In genomic region chr6:87396595-87397392, GRCh38 we compare ENCODE assay signal across 15 cellular contexts. TPM values are rescaled to one million over a fixed set of nuclear protein-coding genes. Genes with fewer than 3 reads are reported as not detected.
A peak's percentile ranks its signal among the peaks of the same experiment; 100 is the strongest.
DNase-seq lines count a peak whose midpoint lies in the region; ATAC-seq and TF ChIP-seq lines count a peak whose summit lies in the region.
"Had no signal": no experiment of that assay in that cellular context is flagged by ENCODE, and none has a peak within 500 bp of the region (broad histone marks: within the 10 kb centered on the region; RNA-seq: fewer than 3 reads in every experiment).

No MANE protein-coding gene starts in this region.

- TF ChIP-seq CTCF in DOHH2 (IDR thresholded peaks at IDR 0.05; ENCODE audit: low read depth, low read length, poor library complexity, severe bottlenecking): peak; percentile 20
- TF ChIP-seq CTCF in GM20000 (IDR thresholded peaks at IDR 0.05; ENCODE audit: extremely low read depth, missing control alignments): no peak
- TF ChIP-seq CTCF in CD8-positive, alpha-beta T cell (IDR thresholded peaks at IDR 0.05): no peak
- no peak for TF ChIP-seq CTCF in osteoblast (IDR thresholded peaks at IDR 0.05; ENCODE audit: extremely low read depth, low read depth, low read length)

- no peaks in the 10 kb centered on the region for H3K27me3 ChIP-seq in DOHH2 (ENCODE audit: control insufficient read depth, low read length)
- H3K27me3 ChIP-seq in CD8-positive, alpha-beta T cell (ENCODE audit: insufficient read depth, low read length): no peaks in the 10 kb centered on the region
- H3K27me3 ChIP-seq in CD8-positive, alpha-beta memory T cell (ENCODE audit: insufficient read depth, low read length, poor library complexity, severe bottlenecking): no peaks in the 10 kb centered on the region
- no peaks in the 10 kb centered on the region for H3K27me3 ChIP-seq in osteoblast (ENCODE audit: insufficient read depth, low read length)
- H3K27me3 ChIP-seq: adrenal gland, BLaER1, esophagus muscularis mucosa, transverse colon had no signal

- H3K27ac ChIP-seq in DOHH2 (ENCODE audit: low read depth, low read length) (no peak overlapping the region), osteoblast (ENCODE audit: low read depth, low read length) (no peak overlapping the region)
- no peak overlapping the region for H3K27ac ChIP-seq in CD8-positive, alpha-beta T cell (ENCODE audit: low read depth, low read length)
- H3K27ac ChIP-seq in CD8-positive, alpha-beta memory T cell (ENCODE audit: low read depth, low read length): no peak overlapping the region
- H3K27ac ChIP-seq: adrenal gland, BLaER1, esophagus muscularis mucosa, transverse colon, VCaP had no signal

- H3K9me2 ChIP-seq in DOHH2 (replicated peaks; ENCODE audit: control insufficient read depth, low read length): no peaks in the 10 kb centered on the region

- H3K36me3 ChIP-seq in DOHH2 (ENCODE audit: control insufficient read depth, low read length): no peaks in the 10 kb centered on the region
- no peaks in the 10 kb centered on the region for H3K36me3 ChIP-seq in CD8-positive, alpha-beta T cell (ENCODE audit: insufficient read depth, low read length)
- H3K36me3 ChIP-seq in CD8-positive, alpha-beta memory T cell (ENCODE audit: insufficient read depth, low read length): no peaks in the 10 kb centered on the region
- H3K36me3 ChIP-seq in osteoblast (ENCODE audit: insufficient read depth, low read length): no peaks in the 10 kb centered on the region
- H3K36me3 ChIP-seq: adrenal gland, BLaER1, esophagus muscularis mucosa, transverse colon had no signal

- H3K4me1 Mint-ChIP-seq in CD8-positive, alpha-beta T cell (ENCODE audit: low read depth): peaks cover 3% of the 10 kb centered on the region
- no peaks in the 10 kb centered on the region for H3K4me1 Mint-ChIP-seq in CD8-positive, alpha-beta memory T cell

- H3K4me3 ChIP-seq in DOHH2 (ENCODE audit: low read length): no peak overlapping the region
- H3K4me3 ChIP-seq in CD8-positive, alpha-beta T cell (ENCODE audit: low read depth, low read length): no peak overlapping the region
- no peak overlapping the region for H3K4me3 ChIP-seq in CD8-positive, alpha-beta memory T cell (ENCODE audit: low read length)
- no peak overlapping the region for H3K4me3 ChIP-seq in osteoblast (ENCODE audit: insufficient read depth, low read length)
- H3K4me3 ChIP-seq: adrenal gland, BLaER1, esophagus muscularis mucosa, transverse colon had no signal

- H3K4me1 ChIP-seq in DOHH2 (ENCODE audit: control insufficient read depth, low read length) (peaks cover 15% of the 10 kb centered on the region), osteoblast (ENCODE audit: insufficient read depth, low read length) (no peaks in the 10 kb centered on the region)
- no peaks in the 10 kb centered on the region for H3K4me1 ChIP-seq in CD8-positive, alpha-beta T cell (ENCODE audit: insufficient read depth, low read length)
- H3K4me1 ChIP-seq in CD8-positive, alpha-beta memory T cell (ENCODE audit: insufficient read depth, low read length): no peaks in the 10 kb centered on the region
- H3K4me1 ChIP-seq: adrenal gland, BLaER1, esophagus muscularis mucosa, transverse colon had no signal

- no peaks in the 10 kb centered on the region for H3K36me3 Mint-ChIP-seq in CD8-positive, alpha-beta T cell
- H3K36me3 Mint-ChIP-seq in CD8-positive, alpha-beta memory T cell: peaks cover 0 to 3% (median 0%) of the 10 kb centered on the region in 3 donors

- H4K20me1 ChIP-seq in DOHH2 (ENCODE audit: control insufficient read depth, insufficient read depth, low read depth, low read length): no peaks in the 10 kb centered on the region
- H4K20me1 ChIP-seq in osteoblast (ENCODE audit: insufficient read depth, low read length): no peaks in the 10 kb centered on the region
- H4K20me1 ChIP-seq: BLaER1 had no signal

- H3K9me3 ChIP-seq in DOHH2 (ENCODE audit: control insufficient read depth, insufficient read depth, low read length) (no peaks in the 10 kb centered on the region), osteoblast (ENCODE audit: low read depth, low read length) (no peaks in the 10 kb centered on the region)
- H3K9me3 ChIP-seq in CD8-positive, alpha-beta T cell (ENCODE audit: low read length): no peaks in the 10 kb centered on the region
- no peaks in the 10 kb centered on the region for H3K9me3 ChIP-seq in CD8-positive, alpha-beta memory T cell (ENCODE audit: low read length)
- H3K9me3 ChIP-seq: adrenal gland, BLaER1, esophagus muscularis mucosa, transverse colon had no signal

- no peak overlapping the region for H3K4me2 ChIP-seq in DOHH2 (ENCODE audit: low read length)
- no peak overlapping the region for H3K4me2 ChIP-seq in osteoblast (ENCODE audit: insufficient read depth, low read length)
- H3K4me2 ChIP-seq: BLaER1 had no signal

- ATAC-seq in HG03520 (IDR thresholded peaks at IDR 0.05; ENCODE audit: unreplicated experiment): peak; percentile 97
- no peak for ATAC-seq in CD8-positive, alpha-beta T cell

- no peaks in the 10 kb centered on the region for H3K27me3 Mint-ChIP-seq in CD8-positive, alpha-beta T cell (ENCODE audit: low read depth)
- peaks cover 0 to under 1% of the 10 kb centered on the region in 2 donors for H3K27me3 Mint-ChIP-seq in CD8-positive, alpha-beta memory T cell

- DNase-seq in GM20000 (ENCODE audit: low spot score) (peak; percentile 43), OCI-M1 (lab: John Stamatoyannopoulos, UW) (peak; percentile 79), midbrain (lab: John Stamatoyannopoulos, UW) (no peak), osteoblast (ENCODE audit: insufficient read length, low spot score, missing footprints) (no peak)
- DNase-seq in CD8-positive, alpha-beta T cell: no peak
- DNase-seq in CD8-positive, alpha-beta memory T cell: no peak
- DNase-seq: adrenal gland, mammary epithelial cell, NCI-H146, transverse colon had no signal

- no peak overlapping the region for H3K4me3 Mint-ChIP-seq in CD8-positive, alpha-beta T cell
- no peak overlapping the region for H3K4me3 Mint-ChIP-seq in CD8-positive, alpha-beta memory T cell

- intact Hi-C loops in CD8-positive, alpha-beta T cell (cut with DNase I, micrococcal nuclease): loop anchor here in 1 of 2 experiments (5.0 kb wide), 1 partner anchor 1386 kb away; no protein-coding TSS in a partner anchor

- no peaks in the 10 kb centered on the region for H3F3A ChIP-seq in DOHH2 (ENCODE audit: control insufficient read depth, insufficient read depth)

- H3K79me2 ChIP-seq in DOHH2 (ENCODE audit: control insufficient read depth, low read length): no peaks in the 10 kb centered on the region
- no peaks in the 10 kb centered on the region for H3K79me2 ChIP-seq in osteoblast (ENCODE audit: insufficient read depth, low read length)

- no peak overlapping the region for H2AFZ ChIP-seq in osteoblast (ENCODE audit: low read length)

- POLR2A ChIA-PET in CD8-positive, alpha-beta T cell (lab: Charles Lee): no interaction called here
- POLR2A ChIA-PET in CD8-positive, alpha-beta memory T cell (lab: Charles Lee): no interaction called here

- CTCF ChIA-PET in CD8-positive, alpha-beta T cell (lab: Charles Lee): interaction anchor here (0.6 kb wide), 1 partner anchor 8 kb away, joined by 3 read pairs; no protein-coding TSS in a partner anchor
- CTCF ChIA-PET in CD8-positive, alpha-beta memory T cell (lab: Charles Lee): no interaction called here

- no peaks in the 10 kb centered on the region for H3K9me3 Mint-ChIP-seq in CD8-positive, alpha-beta T cell
- H3K9me3 Mint-ChIP-seq in CD8-positive, alpha-beta memory T cell: no peaks in the 10 kb centered on the region

- H3K27ac Mint-ChIP-seq in CD8-positive, alpha-beta T cell: no peak overlapping the region
- no peak overlapping the region for H3K27ac Mint-ChIP-seq in CD8-positive, alpha-beta memory T cell

RNA-seq across cellular contexts. Expression of gene CFAP206, which starts 11.0 kb away (rescaled TPM):
- total RNA-seq in CD8-positive, alpha-beta T cell: not detected
- total RNA-seq in CD8-positive, alpha-beta memory T cell: not detected
- not detected for polyA plus RNA-seq in CD8-positive, alpha-beta memory T cell
- 0.36 and 0.88 TPM in 2 replicates for total RNA-seq in osteoblast
- total RNA-seq: transverse colon had no signal

RNA-seq across cellular contexts. Expression of gene C6orf163, which starts 52.2 kb away (rescaled TPM):
- total RNA-seq in CD8-positive, alpha-beta T cell: 1 to 10 TPM in 1 of 2 experiments, under 1 TPM in 1; 0.71 to 1.1 TPM
- total RNA-seq in CD8-positive, alpha-beta memory T cell: 1 to 10 TPM; 1.5 TPM
- polyA plus RNA-seq in CD8-positive, alpha-beta memory T cell: 0.16 TPM
- 2.7 and 3.3 TPM in 2 replicates for total RNA-seq in osteoblast

Comparison
In these comparisons a context has a peak if more than half of its experiments do, and no peak if none do; other contexts are left out.
1. DNase-seq: peak in GM20000 (single experiment) and OCI-M1 (single experiment); none in midbrain (single experiment), CD8-positive, alpha-beta T cell (0 of 7), CD8-positive, alpha-beta memory T cell (0 of 5) and osteoblast (single experiment).